ENCODE assay signal across 8 cellular contexts in genomic region chr17:50919321-50920040, GRCh38. TPM values are rescaled to one million over a fixed set of nuclear protein-coding genes. Genes with fewer than 3 reads are reported as not detected.
A peak's percentile ranks its signal among the peaks of the same experiment; 100 is the strongest.
DNase-seq lines count a peak whose midpoint lies in the region; ATAC-seq and TF ChIP-seq lines count a peak whose summit lies in the region.

No MANE protein-coding gene starts in this region.

- H3K27me3 Mint-ChIP-seq in T-helper 17 cell, result no peaks in the 10 kb centered on the region

- peaks cover 37% of the 10 kb centered on the region for H3K4me1 Mint-ChIP-seq in T-helper 17 cell

- H3K36me3 Mint-ChIP-seq in T-helper 17 cell (ENCODE audit: low read depth), result no peaks in the 10 kb centered on the region

- intact Hi-C loops in tibial artery (cut with DNase I; ENCODE audit: low total_unique reads), result no loop called here

- peak overlapping the region; percentile 89 for H3K4me3 Mint-ChIP-seq in T-helper 17 cell

- H3K4me1 ChIP-seq in cardiac muscle cell (ENCODE audit: low read depth) (peaks cover 30% of the 10 kb centered on the region), tibial artery (peaks cover 3 to 41% (median 15%) of the 10 kb centered on the region in 4 donors)

- H3K27ac Mint-ChIP-seq in T-helper 17 cell, result peak overlapping the region; percentile 100

- peak; percentile 86 to 99 (median 97) for DNase-seq in NCI-H1417 (lab: John Stamatoyannopoulos, UW)
- DNase-seq in T-helper 17 cell, result peak; percentile 66 to 88 (median 84)
- DNase-seq in anterior cingulate cortex (lab: John Stamatoyannopoulos, UW), result peak; percentile 42 to 99 (median 95)
- DNase-seq in cardiac muscle cell (ENCODE audit: low read depth in 1 of 2, low spot score in 1 of 2), result peak; percentile 86
- peak; percentile 97 for DNase-seq in pons (ENCODE audit: low spot score)
- peak; percentile 82 to 97 for DNase-seq in tibial artery

- peak; percentile 75 for ATAC-seq in GM18511 (IDR thresholded peaks at IDR 0.05; ENCODE audit: unreplicated experiment)
- ATAC-seq in T-helper 17 cell, result peak; percentile 95
- ATAC-seq in HG03457 (IDR thresholded peaks at IDR 0.05; ENCODE audit: unreplicated experiment), result no peak

- H3K27ac ChIP-seq in cardiac muscle cell (no peak overlapping the region), tibial artery (peak overlapping the region; percentile 43 to 66)

- H3K9me3 ChIP-seq in T-helper 17 cell (ENCODE audit: control insufficient read depth, low read length, poor library complexity, severe bottlenecking) (no peaks in the 10 kb centered on the region), cardiac muscle cell (ENCODE audit: low read depth) (no peaks in the 10 kb centered on the region), tibial artery (no peaks in the 10 kb centered on the region)

- H3K4me3 ChIP-seq in cardiac muscle cell, result no peak overlapping the region
- no peak overlapping the region for H3K4me3 ChIP-seq in tibial artery

- TF ChIP-seq CTCF in cardiac muscle cell (IDR thresholded peaks at IDR 0.05; ENCODE audit: low read depth, low read length) (no peak), tibial artery (IDR thresholded peaks at IDR 0.05) (no peak)

- H3K36me3 ChIP-seq in cardiac muscle cell, result no peaks in the 10 kb centered on the region
- no peaks in the 10 kb centered on the region for H3K36me3 ChIP-seq in tibial artery

- H3K27me3 ChIP-seq in cardiac muscle cell, result no peaks in the 10 kb centered on the region
- no peaks in the 10 kb centered on the region for H3K27me3 ChIP-seq in tibial artery

RNA-seq across cellular contexts. Expression of gene TOB1, which starts 53.3 kb away (rescaled TPM):
- 100 to 1,000 TPM; 226 to 358 TPM for total RNA-seq in T-helper 17 cell
- 17.1 and 35.4 TPM in 2 replicates for total RNA-seq in cardiac muscle cell
- 29.9 and 46.1 TPM in 2 replicates for polyA plus RNA-seq in cardiac muscle cell
